ENCODE assay signal across 23 cellular contexts in the genomic region with DNA sequence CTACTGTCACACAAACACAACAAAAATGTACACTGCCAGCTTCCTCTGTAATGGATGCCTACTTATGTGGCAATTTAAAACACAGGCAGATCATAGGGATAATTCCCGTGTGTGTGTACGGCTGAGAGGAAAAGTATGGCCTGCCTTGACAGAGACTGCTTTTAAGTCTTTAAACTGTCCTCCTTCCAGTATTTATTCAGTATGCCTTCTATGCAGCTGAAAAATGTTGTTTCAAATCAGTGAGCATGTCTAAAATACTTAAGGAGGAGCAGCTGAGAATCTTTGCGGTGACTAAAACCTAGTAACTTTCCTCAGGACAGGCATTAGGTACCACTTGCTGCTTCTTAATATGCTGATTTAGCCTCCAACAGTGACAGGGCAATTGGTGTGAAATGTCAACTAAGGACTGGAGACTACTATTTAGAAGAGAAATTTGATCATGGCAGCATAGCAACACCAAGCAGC.
DNase-seq lines count a peak whose midpoint lies in the region; ATAC-seq and TF ChIP-seq lines count a peak whose summit lies in the region.
"Had no signal": no experiment of that assay in that cellular context is flagged by ENCODE, and none has a peak within 500 bp of the region (broad histone marks: within the 10 kb centered on the region; RNA-seq: fewer than 3 reads in every experiment).

No MANE protein-coding gene starts in this region.

- intact Hi-C loops in gastrocnemius medialis (cut with DNase I; ENCODE audit: low total_unique reads): loop anchor here (5.0 kb wide), 2 partner anchors 80 to 125 kb away; partner anchors contain the start of gene CACNA2D1

- peaks cover 7% of the 10 kb centered on the region for H3K36me3 Mint-ChIP-seq in brain
- H3K36me3 Mint-ChIP-seq in activated naive CD8-positive, alpha-beta T cell treated with anti-CD3 and anti-CD28 coated beads, Interleukin-2, amount 50 U/mL, for 24 hours (ENCODE audit: low read depth): no peaks in the 10 kb centered on the region
- no peaks in the 10 kb centered on the region for H3K36me3 Mint-ChIP-seq in stimulated activated memory B cell treated with anti-CD40 and anti-IgM and Interleukin-4, amounts not matched to agents 10 μg/mL and 1 μg/mL and 100 μg/mL, for 72 hours
- H3K36me3 Mint-ChIP-seq: activated CD4-positive, alpha-beta memory T cell treated with anti-CD3 and anti-CD28 coated beads for 36 hours; activated naive CD4-positive, alpha-beta T cell treated with anti-CD3 and anti-CD28 coated beads, Interleukin-2, amount 10 ng/mL, durations not matched to agents 7 days and 5 days had no signal

- ATAC-seq in gastrocnemius medialis (peak; percentile 91 to 94), left lobe of liver (no peak)
- no peak for ATAC-seq in activated naive CD8-positive, alpha-beta T cell treated with anti-CD3 and anti-CD28 coated beads, Interleukin-2, amount 50 U/mL, for 24 hours
- no peak for ATAC-seq in stimulated activated memory B cell treated with anti-CD40 and anti-IgM and Interleukin-4, amounts not matched to agents 10 μg/mL and 1 μg/mL and 100 μg/mL, for 72 hours
- ATAC-seq: mucosa of descending colon, SK-N-SH treated with all-trans-retinoic acid at 6 μM for 48 hours, upper lobe of right lung had no signal

- peak overlapping the region; percentile 79 to 88 (median 84) for H3K27ac ChIP-seq in gastrocnemius medialis
- H3K27ac ChIP-seq: colonic mucosa, stomach, upper lobe of right lung had no signal

- in situ Hi-C loops in gastrocnemius medialis (cut with MboI; ENCODE audit: low sequenced_read_pairs in 4 of 4): no loop called here

- peak in 2 of 3 experiments; percentile 39 to 82 for DNase-seq in NCI-H1417 (lab: John Stamatoyannopoulos, UW)
- no peak for DNase-seq in NCI-H1417 treated with DMSO at 0.1 percent for 48 hours (lab: John Stamatoyannopoulos, UW)
- peak; percentile 48 for DNase-seq in left kidney (ENCODE audit: low read depth, low spot score)
- DNase-seq in gastrocnemius medialis: peak; percentile 19 to 62
- DNase-seq in activated naive CD8-positive, alpha-beta T cell treated with anti-CD3 and anti-CD28 coated beads, Interleukin-2, amount 50 U/mL, for 24 hours: no peak
- DNase-seq in left lobe of liver (ENCODE audit: low spot score): no peak
- DNase-seq: 8988T; activated B cell treated with CpG ODN at 0.5 μM for 24 hours; activated CD4-positive, alpha-beta memory T cell treated with anti-CD3 and anti-CD28 coated beads for 36 hours; activated naive CD4-positive, alpha-beta T cell treated with anti-CD3 and anti-CD28 coated beads, Interleukin-2, amount 10 ng/mL, durations not matched to agents 7 days and 5 days; activated T-cell treated with anti-CD3 and anti-CD28 coated beads, Interleukin-2, amount 50 U/mL, for 24 hours; colonic mucosa; hypothalamus; mucosa of descending colon; NCI-H1092 treated with DMSO at 0.1 percent for 48 hours; NCI-H446; occipital lobe; stimulated activated CD4-positive, alpha-beta T cell treated with anti-CD3 and anti-CD28 coated beads, Interleukin-2, amount 100 ng/mL, for 24 hours; stomach; upper lobe of right lung had no signal

- TF ChIP-seq POLR2A in gastrocnemius medialis (IDR thresholded peaks at IDR 0.05): no peak

- TF ChIP-seq CTCF in brain (conservative IDR thresholded peaks at IDR 0.05) (no peak), gastrocnemius medialis (IDR thresholded peaks at IDR 0.05 in 4 of 5, conservative IDR thresholded peaks at IDR 0.05 in 1 of 5) (no peak)

- H3K36me3 ChIP-seq in gastrocnemius medialis: no peaks in the 10 kb centered on the region
- H3K36me3 ChIP-seq: colonic mucosa, stomach, upper lobe of right lung had no signal

- no peaks in the 10 kb centered on the region for H3K27me3 ChIP-seq in gastrocnemius medialis
- H3K27me3 ChIP-seq: colonic mucosa, stomach, upper lobe of right lung had no signal

- H3K4me1 ChIP-seq in gastrocnemius medialis: peaks cover 67 to 72% of the 10 kb centered on the region in 2 donors
- H3K4me1 ChIP-seq: colonic mucosa, upper lobe of right lung had no signal

- H3K27ac Mint-ChIP-seq in brain: peak overlapping the region; percentile 30 to 92 (median 75)
- H3K27ac Mint-ChIP-seq in activated naive CD8-positive, alpha-beta T cell treated with anti-CD3 and anti-CD28 coated beads, Interleukin-2, amount 50 U/mL, for 24 hours: no peak overlapping the region
- no peak overlapping the region for H3K27ac Mint-ChIP-seq in stimulated activated memory B cell treated with anti-CD40 and anti-IgM and Interleukin-4, amounts not matched to agents 10 μg/mL and 1 μg/mL and 100 μg/mL, for 72 hours
- H3K27ac Mint-ChIP-seq: activated B cell treated with CpG ODN at 0.5 μM for 24 hours; activated CD4-positive, alpha-beta memory T cell treated with anti-CD3 and anti-CD28 coated beads for 36 hours; activated naive CD4-positive, alpha-beta T cell treated with anti-CD3 and anti-CD28 coated beads, Interleukin-2, amount 10 ng/mL, durations not matched to agents 7 days and 5 days; activated T-cell treated with anti-CD3 and anti-CD28 coated beads, Interleukin-2, amount 50 U/mL, for 24 hours had no signal

- no peaks in the 10 kb centered on the region for H3K9me3 ChIP-seq in gastrocnemius medialis
- H3K9me3 ChIP-seq: colonic mucosa, mucosa of descending colon, stomach, upper lobe of right lung had no signal

- H3K27me3 Mint-ChIP-seq in brain: no peaks in the 10 kb centered on the region
- no peaks in the 10 kb centered on the region for H3K27me3 Mint-ChIP-seq in activated naive CD8-positive, alpha-beta T cell treated with anti-CD3 and anti-CD28 coated beads, Interleukin-2, amount 50 U/mL, for 24 hours
- H3K27me3 Mint-ChIP-seq in stimulated activated memory B cell treated with anti-CD40 and anti-IgM and Interleukin-4, amounts not matched to agents 10 μg/mL and 1 μg/mL and 100 μg/mL, for 72 hours: no peaks in the 10 kb centered on the region
- H3K27me3 Mint-ChIP-seq: activated B cell treated with CpG ODN at 0.5 μM for 24 hours; activated CD4-positive, alpha-beta memory T cell treated with anti-CD3 and anti-CD28 coated beads for 36 hours; activated naive CD4-positive, alpha-beta T cell treated with anti-CD3 and anti-CD28 coated beads, Interleukin-2, amount 10 ng/mL, durations not matched to agents 7 days and 5 days; activated T-cell treated with anti-CD3 and anti-CD28 coated beads, Interleukin-2, amount 50 U/mL, for 24 hours had no signal

- H3K4me3 ChIP-seq in gastrocnemius medialis: peak overlapping the region in 3 of 4 donors; percentile 2 to 41 (median 8)
- H3K4me3 ChIP-seq: colonic mucosa, mucosa of descending colon, stomach, upper lobe of right lung had no signal

- peaks cover 68% of the 10 kb centered on the region for H3K4me1 Mint-ChIP-seq in brain
- H3K4me1 Mint-ChIP-seq in activated naive CD8-positive, alpha-beta T cell treated with anti-CD3 and anti-CD28 coated beads, Interleukin-2, amount 50 U/mL, for 24 hours: no peaks in the 10 kb centered on the region
- H3K4me1 Mint-ChIP-seq in stimulated activated memory B cell treated with anti-CD40 and anti-IgM and Interleukin-4, amounts not matched to agents 10 μg/mL and 1 μg/mL and 100 μg/mL, for 72 hours: no peaks in the 10 kb centered on the region
- H3K4me1 Mint-ChIP-seq: activated B cell treated with CpG ODN at 0.5 μM for 24 hours; activated naive CD4-positive, alpha-beta T cell treated with anti-CD3 and anti-CD28 coated beads, Interleukin-2, amount 10 ng/mL, durations not matched to agents 7 days and 5 days had no signal

- peaks cover 0 to 7% (median 0%) of the 10 kb centered on the region in 5 experiments for H3K9me3 Mint-ChIP-seq in brain
- H3K9me3 Mint-ChIP-seq in activated naive CD8-positive, alpha-beta T cell treated with anti-CD3 and anti-CD28 coated beads, Interleukin-2, amount 50 U/mL, for 24 hours: peaks cover 5% of the 10 kb centered on the region
- H3K9me3 Mint-ChIP-seq in stimulated activated memory B cell treated with anti-CD40 and anti-IgM and Interleukin-4, amounts not matched to agents 10 μg/mL and 1 μg/mL and 100 μg/mL, for 72 hours: peaks cover 3% of the 10 kb centered on the region

- H3K4me3 Mint-ChIP-seq in brain: peak overlapping the region in 3 of 5 experiments; percentile 34 to 46 (median 45)
- H3K4me3 Mint-ChIP-seq in activated naive CD8-positive, alpha-beta T cell treated with anti-CD3 and anti-CD28 coated beads, Interleukin-2, amount 50 U/mL, for 24 hours: no peak overlapping the region
- H3K4me3 Mint-ChIP-seq in stimulated activated memory B cell treated with anti-CD40 and anti-IgM and Interleukin-4, amounts not matched to agents 10 μg/mL and 1 μg/mL and 100 μg/mL, for 72 hours: no peak overlapping the region
- H3K4me3 Mint-ChIP-seq: activated B cell treated with CpG ODN at 0.5 μM for 24 hours; activated CD4-positive, alpha-beta memory T cell treated with anti-CD3 and anti-CD28 coated beads for 36 hours; activated naive CD4-positive, alpha-beta T cell treated with anti-CD3 and anti-CD28 coated beads, Interleukin-2, amount 10 ng/mL, durations not matched to agents 7 days and 5 days; activated T-cell treated with anti-CD3 and anti-CD28 coated beads, Interleukin-2, amount 50 U/mL, for 24 hours had no signal

Comparison
In these comparisons a context has a peak if more than half of its experiments do, and no peak if none do; other contexts are left out.
1. DNase-seq: peak in NCI-H1417 (2 of 3), left kidney (single experiment) and gastrocnemius medialis (2 of 2); none in NCI-H1417 treated with DMSO at 0.1 percent for 48 hours (single experiment), activated naive CD8-positive, alpha-beta T cell treated with anti-CD3 and anti-CD28 coated beads, Interleukin-2, amount 50 U/mL, for 24 hours (single experiment) and left lobe of liver (single experiment).
2. H3K27ac Mint-ChIP-seq: peak in brain (5 of 5); none in activated naive CD8-positive, alpha-beta T cell treated with anti-CD3 and anti-CD28 coated beads, Interleukin-2, amount 50 U/mL, for 24 hours (single experiment) and stimulated activated memory B cell treated with anti-CD40 and anti-IgM and Interleukin-4, amounts not matched to agents 10 μg/mL and 1 μg/mL and 100 μg/mL, for 72 hours (single experiment).
3. H3K4me3 Mint-ChIP-seq: peak in brain (3 of 5); none in activated naive CD8-positive, alpha-beta T cell treated with anti-CD3 and anti-CD28 coated beads, Interleukin-2, amount 50 U/mL, for 24 hours (single experiment) and stimulated activated memory B cell treated with anti-CD40 and anti-IgM and Interleukin-4, amounts not matched to agents 10 μg/mL and 1 μg/mL and 100 μg/mL, for 72 hours (single experiment).
4. ATAC-seq: peak in gastrocnemius medialis (2 of 2); none in activated naive CD8-positive, alpha-beta T cell treated with anti-CD3 and anti-CD28 coated beads, Interleukin-2, amount 50 U/mL, for 24 hours (single experiment), stimulated activated memory B cell treated with anti-CD40 and anti-IgM and Interleukin-4, amounts not matched to agents 10 μg/mL and 1 μg/mL and 100 μg/mL, for 72 hours (single experiment) and left lobe of liver (single experiment).